ENCODE assay signal across 11 cellular contexts in genomic region chr2:41741951-41742563, GRCh38.
A peak's percentile ranks its signal among the peaks of the same experiment; 100 is the strongest.
DNase-seq lines count a peak whose midpoint lies in the region; ATAC-seq and TF ChIP-seq lines count a peak whose summit lies in the region.
"Had no signal": no experiment of that assay in that cellular context is flagged by ENCODE, and none has a peak within 500 bp of the region (broad histone marks: within the 10 kb centered on the region; RNA-seq: fewer than 3 reads in every experiment).

No MANE protein-coding gene starts in this region.

- H3K36me3 Mint-ChIP-seq in Calu3 (ENCODE audit: insufficient read depth, unreplicated experiment) = no peaks in the 10 kb centered on the region
- H3K36me3 Mint-ChIP-seq: naive B cell had no signal

- no peaks in the 10 kb centered on the region for H3K4me1 Mint-ChIP-seq in Calu3 (ENCODE audit: low read depth, unreplicated experiment)
- H3K4me1 Mint-ChIP-seq: B cell, naive B cell had no signal

- intact Hi-C loops in Calu3 (cut with micrococcal nuclease; ENCODE audit: unreplicated experiment) = no loop called here

- H3K4me3 Mint-ChIP-seq in Calu3 (ENCODE audit: low read depth, unreplicated experiment) = no peak overlapping the region
- H3K4me3 Mint-ChIP-seq: B cell, naive B cell had no signal

- no peak for TF ChIP-seq CTCF in Calu3 (IDR thresholded peaks at IDR 0.05; ENCODE audit: unreplicated experiment)

- peak; percentile 99 for ATAC-seq in GM18502 (IDR thresholded peaks at IDR 0.05; ENCODE audit: poor library complexity, unreplicated experiment)
- peak; percentile 99 for ATAC-seq in GM19467 (IDR thresholded peaks at IDR 0.05; ENCODE audit: unreplicated experiment)
- peak; percentile 90 for ATAC-seq in HG02970 (IDR thresholded peaks at IDR 0.05; ENCODE audit: low FRiP score, unreplicated experiment)

- peaks cover 13% of the 10 kb centered on the region for H3K27me3 Mint-ChIP-seq in Calu3 (ENCODE audit: unreplicated experiment)
- H3K27me3 Mint-ChIP-seq: naive B cell had no signal

- H3K9me3 Mint-ChIP-seq in Calu3 (ENCODE audit: low read depth, unreplicated experiment) = no peaks in the 10 kb centered on the region

- no peak overlapping the region for H3K27ac Mint-ChIP-seq in Calu3 (ENCODE audit: unreplicated experiment)
- H3K27ac Mint-ChIP-seq: B cell, naive B cell had no signal

- DNase-seq in NCI-H2081 treated with DMSO at 0.1 percent for 48 hours (lab: John Stamatoyannopoulos, UW) (peak; percentile 22), NCI-H1092 treated with DMSO at 0.1 percent for 48 hours (lab: John Stamatoyannopoulos, UW) (no peak), SW480 (ENCODE audit: low spot score) (no peak), Calu3 (no peak)
- no peak for DNase-seq in activated CD4-positive, alpha-beta T cell treated with anti-CD3 and anti-CD28 coated beads for 4 hours
- DNase-seq: naive B cell, SW 1271 had no signal

- CTCF ChIA-PET in Calu3 (lab: Charles Lee) = no interaction called here

- BruUV-seq in Calu3 (replicated peaks; lab: Mats Ljungman, UMichigan) = no TSS peak
